17 cellular contexts compared by ENCODE assay signal in genomic region chr3:55061619-55062018, GRCh38.
DNase-seq lines count a peak whose midpoint lies in the region; ATAC-seq, FAIRE-seq and TF ChIP-seq lines count a peak whose summit lies in the region.
"Had no signal": no experiment of that assay in that cellular context is flagged by ENCODE, and none has a peak within 500 bp of the region (broad histone marks: within the 10 kb centered on the region; RNA-seq: fewer than 3 reads in every experiment).

No MANE protein-coding gene starts in this region.

- H3K4me3 Mint-ChIP-seq in endothelial cell (ENCODE audit: unreplicated experiment), result no peak overlapping the region
- H3K4me3 Mint-ChIP-seq: CD8-positive, alpha-beta memory T cell; H9 had no signal

- H3K36me3 Mint-ChIP-seq in endothelial cell (ENCODE audit: low read depth, unreplicated experiment), result no peaks in the 10 kb centered on the region
- H3K36me3 Mint-ChIP-seq: CD8-positive, alpha-beta memory T cell had no signal

- H3K79me2 ChIP-seq in keratinocyte (ENCODE audit: control insufficient read depth, insufficient read depth, low read length), result no peaks in the 10 kb centered on the region

- no peaks in the 10 kb centered on the region for H4K20me1 ChIP-seq in keratinocyte (ENCODE audit: control insufficient read depth, extremely low read depth, insufficient read depth, low read length)
- H4K20me1 ChIP-seq: BLaER1 had no signal

- intact Hi-C loops in mucosa of descending colon (cut with DNase I, micrococcal nuclease), result no loop called here

- no peak overlapping the region for H3K9ac ChIP-seq in keratinocyte (ENCODE audit: control insufficient read depth, extremely low read depth, insufficient read depth, low read length)
- H3K9ac ChIP-seq: BLaER1 had no signal

- POLR2A ChIA-PET in RWPE1 (lab: Yijun Ruan, JAX; ENCODE audit: low non-redundant PET), result no interaction called here

- CTCF ChIA-PET in RWPE1 (lab: Yijun Ruan, JAX), result no interaction called here

- H2AFZ ChIP-seq in keratinocyte (ENCODE audit: control insufficient read depth, low read length), result peak overlapping the region; percentile 40

- dilution Hi-C loops in keratinocyte (cut with MboI; ENCODE audit: extremely low pct_ligation_motif_present, low sequenced_read_pairs), result no loop called here

- no peaks in the 10 kb centered on the region for H3K9me3 ChIP-seq in keratinocyte (ENCODE audit: control insufficient read depth, low read depth, low read length)
- H3K9me3 ChIP-seq in mucosa of descending colon, result no peaks in the 10 kb centered on the region
- H3K9me3 ChIP-seq: BLaER1, Caco-2 had no signal

- TF ChIP-seq CTCF in RWPE1 (conservative IDR thresholded peaks at IDR 0.05; ENCODE audit: low read depth), result no peak
- TF ChIP-seq CTCF in endothelial cell (IDR thresholded peaks at IDR 0.05; ENCODE audit: unreplicated experiment), result no peak
- no peak for TF ChIP-seq CTCF in keratinocyte (optimal IDR thresholded peaks at IDR 0.05 in 1 of 3, IDR thresholded peaks at IDR 0.05 in 1 of 3, conservative IDR thresholded peaks at IDR 0.05 in 1 of 3; ENCODE audit: extremely low read depth in 1 of 3, insufficient read depth in 2 of 3, low read length in 3 of 3)
- no peak for TF ChIP-seq CTCF in mucosa of descending colon (IDR thresholded peaks at IDR 0.05)

- no peak for ATAC-seq in mucosa of descending colon

- H3K27ac Mint-ChIP-seq in endothelial cell (ENCODE audit: unreplicated experiment), result peak overlapping the region; percentile 50
- H3K27ac Mint-ChIP-seq: CD8-positive, alpha-beta memory T cell had no signal

- H3K27me3 Mint-ChIP-seq in endothelial cell (ENCODE audit: unreplicated experiment), result peaks cover 2% of the 10 kb centered on the region
- H3K27me3 Mint-ChIP-seq: CD8-positive, alpha-beta memory T cell had no signal

- H3K4me1 ChIP-seq in keratinocyte (ENCODE audit: control insufficient read depth, extremely low read depth, insufficient read depth, low read length), result peaks cover 13% of the 10 kb centered on the region
- no peaks in the 10 kb centered on the region for H3K4me1 ChIP-seq in mucosa of descending colon (ENCODE audit: low read depth)
- H3K4me1 ChIP-seq: BLaER1, Caco-2 had no signal

- H3K9me3 Mint-ChIP-seq in endothelial cell (ENCODE audit: unreplicated experiment), result no peaks in the 10 kb centered on the region
- H3K9me3 Mint-ChIP-seq: H9 had no signal

- H3K4me2 ChIP-seq in keratinocyte (ENCODE audit: control insufficient read depth, extremely low read depth, insufficient read depth, low read depth, low read length), result peak overlapping the region; percentile 39
- H3K4me2 ChIP-seq: BLaER1 had no signal

- peaks cover 18% of the 10 kb centered on the region for H3K4me1 Mint-ChIP-seq in endothelial cell (ENCODE audit: unreplicated experiment)
- H3K4me1 Mint-ChIP-seq: CD8-positive, alpha-beta memory T cell had no signal

- no peaks in the 10 kb centered on the region for H3K9me1 ChIP-seq in keratinocyte (ENCODE audit: control insufficient read depth, extremely low read depth, insufficient read depth, low read length)

- H3K4me3 ChIP-seq in keratinocyte (ENCODE audit: control insufficient read depth in 2 of 3, extremely low read depth in 1 of 3, insufficient read depth in 2 of 3, low read depth in 1 of 3, low read length in 3 of 3) (no peak overlapping the region), mucosa of descending colon (no peak overlapping the region)
- H3K4me3 ChIP-seq: BLaER1 had no signal

- DNase-seq in Daoy (ENCODE audit: low read depth) (peak; percentile 15), RWPE1 (ENCODE audit: low spot score) (peak; percentile 9), endothelial cell (ENCODE audit: low spot score) (no peak), keratinocyte (ENCODE audit: low read depth, low spot score) (peak; percentile 41), epidermal melanocyte (ENCODE audit: insufficient read length, low spot score) (no peak), mucosa of descending colon (no peak), DMS153 (lab: John Stamatoyannopoulos, UW) (no peak)
- DNase-seq: 8988T; AML-193; CD8-positive, alpha-beta memory T cell; DMS53; GOT3; H9 had no signal

- H3K27ac ChIP-seq in RWPE1 (no peak overlapping the region), keratinocyte (ENCODE audit: control insufficient read depth, insufficient read depth, low read length) (no peak overlapping the region)
- H3K27ac ChIP-seq: BLaER1 had no signal

- FAIRE-seq in keratinocyte (lab: Jason Lieb, UNC), result peak; percentile 87
- FAIRE-seq: G401.6, GM12892 had no signal

- H3K36me3 ChIP-seq in keratinocyte (ENCODE audit: control insufficient read depth in 2 of 2, extremely low read depth in 1 of 2, insufficient read depth in 2 of 2, low read length in 2 of 2), result no peaks in the 10 kb centered on the region
- H3K36me3 ChIP-seq in mucosa of descending colon (ENCODE audit: low read depth), result no peaks in the 10 kb centered on the region
- H3K36me3 ChIP-seq: BLaER1 had no signal

- H3K27me3 ChIP-seq in keratinocyte (ENCODE audit: control insufficient read depth, extremely low read depth, insufficient read depth, low read length), result no peaks in the 10 kb centered on the region
- H3K27me3 ChIP-seq: BLaER1 had no signal

Comparison
In these comparisons a context has a peak if more than half of its experiments do, and no peak if none do; other contexts are left out.
1. DNase-seq: peak in Daoy (single experiment), RWPE1 (single experiment) and keratinocyte (single experiment); none in endothelial cell (single experiment), epidermal melanocyte (single experiment), mucosa of descending colon (0 of 3) and DMS153 (single experiment).